In the genomic region with DNA sequence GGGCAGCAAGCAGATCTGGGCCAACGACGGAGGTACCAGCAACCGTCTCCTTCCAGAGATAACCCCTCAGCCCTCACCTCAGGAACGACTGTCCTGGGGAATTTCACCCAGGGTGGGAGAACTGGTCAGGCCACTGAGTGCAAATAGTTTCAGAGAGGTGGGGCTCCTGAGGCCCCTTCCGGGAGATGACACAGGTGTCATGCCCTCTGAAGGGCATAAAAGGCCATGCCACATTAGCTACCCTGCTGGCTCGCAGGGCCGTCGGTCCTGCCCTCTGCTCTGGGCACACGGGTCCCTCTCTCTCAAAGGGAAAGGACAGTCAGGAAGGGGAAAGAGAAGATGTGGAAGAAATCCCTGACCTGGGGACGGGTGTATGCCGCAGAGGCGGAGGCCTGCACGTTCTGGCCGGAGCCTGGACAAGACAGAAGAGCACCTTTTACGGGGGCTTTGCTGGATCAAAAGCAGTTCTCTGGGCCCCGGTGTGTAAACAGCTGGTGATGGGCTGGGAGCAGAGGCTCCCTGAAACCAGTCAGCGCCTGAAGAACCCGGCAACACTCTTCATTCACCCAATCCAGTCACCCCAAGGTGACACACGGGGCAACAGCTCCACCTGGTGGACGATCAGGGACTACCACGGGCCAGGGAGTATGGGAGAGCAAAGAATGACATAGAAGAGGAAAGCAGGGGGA, we compare ENCODE assay signal across 8 cellular contexts.
A peak's percentile ranks its signal among the peaks of the same experiment; 100 is the strongest.
DNase-seq lines count a peak whose midpoint lies in the region; ATAC-seq and TF ChIP-seq lines count a peak whose summit lies in the region.

No MANE protein-coding gene starts in this region.

- TF ChIP-seq CTCF in GM12875 (IDR thresholded peaks at IDR 0.05; ENCODE audit: borderline replicate concordance, insufficient read depth, low read depth, low read length), result peak; percentile 87

- ATAC-seq in HG03342 (IDR thresholded peaks at IDR 0.05; ENCODE audit: unreplicated experiment) (peak; percentile 47), GM18511 (IDR thresholded peaks at IDR 0.05; ENCODE audit: unreplicated experiment) (no peak)
- ATAC-seq in central memory CD8-positive, alpha-beta T cell (replicated peaks; ENCODE audit: extremely low read depth, poor library complexity, severe bottlenecking), result peak; percentile 31

- H3K4me3 ChIP-seq in GM12875 (ENCODE audit: low read depth, low read length), result no peak overlapping the region

- H3K4me3 Mint-ChIP-seq in central memory CD8-positive, alpha-beta T cell, result peak overlapping the region; percentile 96

- H3K9me3 Mint-ChIP-seq in central memory CD8-positive, alpha-beta T cell, result no peaks in the 10 kb centered on the region

- H3K27me3 Mint-ChIP-seq in central memory CD8-positive, alpha-beta T cell, result no peaks in the 10 kb centered on the region

- peaks cover 44% of the 10 kb centered on the region for H3K36me3 Mint-ChIP-seq in central memory CD8-positive, alpha-beta T cell (ENCODE audit: insufficient read depth)

- H3K4me1 Mint-ChIP-seq in central memory CD8-positive, alpha-beta T cell, result peaks cover 82% of the 10 kb centered on the region

- DNase-seq in NCI-H510A (lab: John Stamatoyannopoulos, UW), result peak; percentile 57
- DNase-seq in activated CD4-positive, alpha-beta T cell treated with anti-CD3 and anti-CD28 coated beads for 24 hours (ENCODE audit: low read depth in 2 of 2), result peak; percentile 92 to 96
- peak; percentile 85 to 95 for DNase-seq in central memory CD8-positive, alpha-beta T cell (ENCODE audit: low spot score in 2 of 2)
- DNase-seq in left kidney (ENCODE audit: low read depth, low spot score), result peak; percentile 95
- peak; percentile 88 for DNase-seq in stimulated activated CD4-positive, alpha-beta T cell treated with anti-CD3 and anti-CD28 coated beads, Interleukin-2, amount 100 ng/mL, for 4 hours (ENCODE audit: low read depth)

- peak overlapping the region; percentile 88 for H3K27ac Mint-ChIP-seq in central memory CD8-positive, alpha-beta T cell (ENCODE audit: low read depth)
